15 cellular contexts compared by ENCODE assay signal in genomic region chr5:140220698-140221064, GRCh38. TPM values are rescaled to one million over a fixed set of nuclear protein-coding genes. Genes with fewer than 3 reads are reported as not detected.
DNase-seq lines count a peak whose midpoint lies in the region; ATAC-seq and TF ChIP-seq lines count a peak whose summit lies in the region.
"Had no signal": no experiment of that assay in that cellular context is flagged by ENCODE, and none has a peak within 500 bp of the region (broad histone marks: within the 10 kb centered on the region; RNA-seq: fewer than 3 reads in every experiment).

No MANE protein-coding gene starts in this region.

- no peaks in the 10 kb centered on the region for H3K9me3 Mint-ChIP-seq in stimulated activated naive CD8-positive, alpha-beta T cell treated with anti-CD3 and anti-CD28 coated beads, Interleukin-15, amount 100 ng/mL, for 72 hours
- no peaks in the 10 kb centered on the region for H3K9me3 Mint-ChIP-seq in brain
- H3K9me3 Mint-ChIP-seq: activated naive CD8-positive, alpha-beta T cell treated with anti-CD3 and anti-CD28 coated beads, Interleukin-2, amount 10 ng/mL, durations not matched to agents 7 days and 5 days; GM23338 had no signal

- peak overlapping the region; percentile 37 for H3K9ac ChIP-seq in mucosa of stomach (ENCODE audit: low read length)

- H3K36me3 ChIP-seq in mucosa of stomach (ENCODE audit: control insufficient read depth, insufficient read depth, low read length): peaks cover 5% of the 10 kb centered on the region

- TF ChIP-seq CTCF in brain (conservative IDR thresholded peaks at IDR 0.05): no peak

- peak overlapping the region; percentile 7 to 21 for H3K27ac Mint-ChIP-seq in stimulated activated naive CD8-positive, alpha-beta T cell treated with anti-CD3 and anti-CD28 coated beads, Interleukin-15, amount 100 ng/mL, for 72 hours
- H3K27ac Mint-ChIP-seq in brain: peak overlapping the region in 3 of 5 experiments; percentile 61 to 80 (median 79)
- H3K27ac Mint-ChIP-seq: activated naive CD8-positive, alpha-beta T cell treated with anti-CD3 and anti-CD28 coated beads, Interleukin-2, amount 10 ng/mL, durations not matched to agents 7 days and 5 days; GM23338 had no signal

- no peaks in the 10 kb centered on the region for H3K9me3 ChIP-seq in mucosa of stomach (ENCODE audit: control insufficient read depth, low read length)

- no peaks in the 10 kb centered on the region for H3K36me3 Mint-ChIP-seq in brain

- H3K27me3 Mint-ChIP-seq in stimulated activated naive CD8-positive, alpha-beta T cell treated with anti-CD3 and anti-CD28 coated beads, Interleukin-15, amount 100 ng/mL, for 72 hours: no peaks in the 10 kb centered on the region
- no peaks in the 10 kb centered on the region for H3K27me3 Mint-ChIP-seq in brain
- H3K27me3 Mint-ChIP-seq: activated naive CD8-positive, alpha-beta T cell treated with anti-CD3 and anti-CD28 coated beads, Interleukin-2, amount 10 ng/mL, durations not matched to agents 7 days and 5 days had no signal

- H3K4me1 Mint-ChIP-seq in stimulated activated naive CD8-positive, alpha-beta T cell treated with anti-CD3 and anti-CD28 coated beads, Interleukin-15, amount 100 ng/mL, for 72 hours: peaks cover 41% of the 10 kb centered on the region
- peaks cover 34% of the 10 kb centered on the region for H3K4me1 Mint-ChIP-seq in brain

- no peak for DNase-seq in stimulated activated naive CD8-positive, alpha-beta T cell treated with anti-CD3 and anti-CD28 coated beads, Interleukin-15, amount 100 ng/mL, for 72 hours
- no peak for DNase-seq in stimulated activated naive CD8-positive, alpha-beta T cell treated with anti-CD3 and anti-CD28 coated beads, Interleukin-15, Interleukin-2, amounts not matched to agents 100 U/mL and 50 U/mL, for 24 hours
- DNase-seq in effector CD8-positive, alpha-beta T cell (lab: John Stamatoyannopoulos, UW): no peak
- DNase-seq in NCI-H748 treated with DMSO at 0.1 percent for 48 hours (lab: John Stamatoyannopoulos, UW): no peak
- DNase-seq: activated CD4-positive, CD25-positive, alpha-beta regulatory T cell; activated CD8-positive, alpha-beta memory T cell treated with anti-CD3 and anti-CD28 coated beads, Interleukin-2, amount 50 U/mL, for 48 hours; activated naive CD8-positive, alpha-beta T cell treated with anti-CD3 and anti-CD28 coated beads, Interleukin-2, amount 10 ng/mL, durations not matched to agents 7 days and 5 days; hippocampal formation; NCI-H1092; stimulated activated naive CD4-positive, alpha-beta T cell had no signal

- H3K4me1 ChIP-seq in mucosa of stomach (ENCODE audit: control insufficient read depth, insufficient read depth, low read length): peaks cover 94% of the 10 kb centered on the region

- ATAC-seq in stimulated activated naive CD8-positive, alpha-beta T cell treated with anti-CD3 and anti-CD28 coated beads, Interleukin-15, amount 100 ng/mL, for 72 hours: no peak
- ATAC-seq in stimulated activated naive CD8-positive, alpha-beta T cell treated with anti-CD3 and anti-CD28 coated beads, Interleukin-15, Interleukin-2, amounts not matched to agents 100 U/mL and 50 U/mL, for 24 hours: no peak
- ATAC-seq in GM18861 (IDR thresholded peaks at IDR 0.05; ENCODE audit: unreplicated experiment): no peak
- no peak for ATAC-seq in HG03439 (IDR thresholded peaks at IDR 0.05; ENCODE audit: unreplicated experiment)
- ATAC-seq: GM23338 had no signal

- no peak overlapping the region for H3K4me3 ChIP-seq in mucosa of stomach (ENCODE audit: low read length)
- H3K4me3 ChIP-seq: GM23338 had no signal

- no peak overlapping the region for H3K4me3 Mint-ChIP-seq in stimulated activated naive CD8-positive, alpha-beta T cell treated with anti-CD3 and anti-CD28 coated beads, Interleukin-15, amount 100 ng/mL, for 72 hours
- no peak overlapping the region for H3K4me3 Mint-ChIP-seq in brain
- H3K4me3 Mint-ChIP-seq: activated naive CD8-positive, alpha-beta T cell treated with anti-CD3 and anti-CD28 coated beads, Interleukin-2, amount 10 ng/mL, durations not matched to agents 7 days and 5 days; GM23338 had no signal

- H3K27me3 ChIP-seq in mucosa of stomach (ENCODE audit: control insufficient read depth, insufficient read depth, low read length): no peaks in the 10 kb centered on the region

RNA-seq across cellular contexts. Expression of gene CYSTM1, which starts 45.7 kb away (rescaled TPM):
- 119 TPM for polyA plus RNA-seq in brain (ENCODE audit: insufficient read depth, low read depth, low replicate concordance)
